Comparison of ENCODE assay signal across 21 cellular contexts in the genomic region with DNA sequence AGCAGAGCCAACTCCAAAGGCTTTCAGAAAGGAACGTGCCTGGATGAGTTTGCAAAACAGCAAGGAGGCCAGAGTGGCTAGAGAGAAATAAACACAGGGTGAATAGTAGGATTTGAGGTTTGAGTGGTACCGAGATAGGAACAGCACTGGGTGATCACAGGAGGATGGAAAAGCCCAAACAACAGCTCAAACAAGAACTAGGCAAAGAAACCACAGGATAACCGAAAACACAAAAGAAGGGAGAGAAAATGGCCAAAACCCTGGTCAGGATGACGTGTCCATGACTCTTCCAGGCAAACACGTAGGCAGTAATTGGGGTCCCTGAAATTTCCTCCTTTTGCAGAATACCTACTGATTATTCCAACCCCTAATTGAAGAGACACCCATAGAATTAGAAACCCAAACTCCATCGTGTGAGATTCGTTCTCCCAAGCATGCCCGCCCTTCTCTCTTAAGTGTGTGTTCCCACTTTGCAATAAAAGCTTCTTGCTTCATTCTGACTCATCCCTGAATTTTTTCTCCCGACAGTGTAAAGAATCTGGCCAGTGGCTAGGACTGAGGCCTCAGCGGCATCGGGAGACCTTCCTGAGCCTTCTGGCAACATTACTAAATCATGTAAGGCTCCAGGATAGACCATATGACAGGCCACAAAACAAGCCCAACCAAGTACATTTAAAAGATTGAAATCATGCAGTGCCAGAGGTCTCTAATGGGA. TPM values are rescaled to one million over a fixed set of nuclear protein-coding genes. Genes with fewer than 3 reads are reported as not detected.
DNase-seq lines count a peak whose midpoint lies in the region; ATAC-seq and TF ChIP-seq lines count a peak whose summit lies in the region.
"Had no signal": no experiment of that assay in that cellular context is flagged by ENCODE, and none has a peak within 500 bp of the region (broad histone marks: within the 10 kb centered on the region; RNA-seq: fewer than 3 reads in every experiment).

No MANE protein-coding gene starts in this region.

- intact Hi-C loops in activated CD4-positive, alpha-beta memory T cell treated with anti-CD3 and anti-CD28 coated beads for 36 hours (cut with micrococcal nuclease), result no loop called here
- intact Hi-C loops in activated CD4-positive, alpha-beta T cell treated with anti-CD3 and anti-CD28 coated beads for 36 hours (cut with DNase I, micrococcal nuclease), result no loop called here

- no peak overlapping the region for H4K12ac ChIP-seq in trophoblast cell (ENCODE audit: low read depth, low read length)

- H3K23ac ChIP-seq in trophoblast cell (ENCODE audit: low read length), result no peak overlapping the region

- no peak for TF ChIP-seq CTCF in astrocyte of the spinal cord (IDR thresholded peaks at IDR 0.05; ENCODE audit: low read depth, low read length)

- no peak overlapping the region for H4K91ac ChIP-seq in trophoblast cell (ENCODE audit: low read depth, low read length)

- no peak overlapping the region for H2BK120ac ChIP-seq in trophoblast cell (ENCODE audit: insufficient read depth, low read length, poor library complexity)

- no peak overlapping the region for H3K14ac ChIP-seq in trophoblast cell (ENCODE audit: low read length)

- H3K79me1 ChIP-seq in trophoblast cell (ENCODE audit: low read length), result no peaks in the 10 kb centered on the region

- DNase-seq in EH (ENCODE audit: low read depth), result peak; percentile 61
- DNase-seq in LHCN-M2 (ENCODE audit: low read depth), result peak; percentile 49
- peak; percentile 23 for DNase-seq in astrocyte of the spinal cord (ENCODE audit: low read depth, low spot score)
- DNase-seq in trophoblast cell, result peak; percentile 18 to 61
- no peak for DNase-seq in activated CD4-positive, alpha-beta memory T cell treated with anti-CD3 and anti-CD28 coated beads for 36 hours
- DNase-seq in stimulated activated CD4-positive, alpha-beta T cell treated with anti-CD3 and anti-CD28 coated beads, Interleukin-2, amount 100 ng/mL, for 24 hours, result no peak
- DNase-seq in activated CD4-positive, alpha-beta T cell treated with anti-CD3 and anti-CD28 coated beads for 36 hours, result no peak
- DNase-seq: C1 segment of cervical spinal cord; endodermal cell; H7; left ventricle myocardium superior; NCI-H1694 treated with DMSO at 0.1 percent for 48 hours; NCI-H446; SJCRH30; stimulated activated CD4-positive, alpha-beta T cell treated with anti-CD3 and anti-CD28 coated beads, Interleukin-2, amount 100 ng/mL, for 48 hours had no signal

- H2BK5ac ChIP-seq in trophoblast cell (ENCODE audit: low read depth, low read length, poor library complexity), result no peak overlapping the region

- no peak overlapping the region for H2AFZ ChIP-seq in trophoblast cell (ENCODE audit: insufficient read depth, low read length, poor library complexity)

- H3K27ac ChIP-seq in trophoblast cell (ENCODE audit: low read depth, low read length), result no peak overlapping the region
- H3K27ac ChIP-seq: gastroesophageal sphincter, SJCRH30 had no signal

- no peak overlapping the region for H3K4me3 Mint-ChIP-seq in activated CD4-positive, alpha-beta memory T cell treated with anti-CD3 and anti-CD28 coated beads for 36 hours
- H3K4me3 Mint-ChIP-seq in activated CD4-positive, alpha-beta T cell treated with anti-CD3 and anti-CD28 coated beads for 36 hours, result no peak overlapping the region
- H3K4me3 Mint-ChIP-seq: activated T-helper 17 cell treated with anti-CD3 and anti-CD28 coated beads, Interleukin-2, amount 50 U/mL, for 72 hours; endodermal cell had no signal

- H3K9me3 ChIP-seq in trophoblast cell (ENCODE audit: insufficient read depth, low read depth, low read length), result no peaks in the 10 kb centered on the region

- H3K9me3 Mint-ChIP-seq in activated CD4-positive, alpha-beta memory T cell treated with anti-CD3 and anti-CD28 coated beads for 36 hours, result no peaks in the 10 kb centered on the region
- no peaks in the 10 kb centered on the region for H3K9me3 Mint-ChIP-seq in activated CD4-positive, alpha-beta T cell treated with anti-CD3 and anti-CD28 coated beads for 36 hours (ENCODE audit: low read depth)
- H3K9me3 Mint-ChIP-seq: activated T-helper 17 cell treated with anti-CD3 and anti-CD28 coated beads, Interleukin-2, amount 50 U/mL, for 72 hours; endodermal cell had no signal

- H3K79me2 ChIP-seq in trophoblast cell (ENCODE audit: control insufficient read depth, insufficient read depth, low read length, poor library complexity), result no peaks in the 10 kb centered on the region

- H3K27me3 Mint-ChIP-seq in activated CD4-positive, alpha-beta memory T cell treated with anti-CD3 and anti-CD28 coated beads for 36 hours, result peaks cover 42% of the 10 kb centered on the region
- H3K27me3 Mint-ChIP-seq in activated CD4-positive, alpha-beta T cell treated with anti-CD3 and anti-CD28 coated beads for 36 hours, result peaks cover 35% of the 10 kb centered on the region

- no peak overlapping the region for H3K4ac ChIP-seq in trophoblast cell (ENCODE audit: low read depth, low read length)

- H3K4me2 ChIP-seq in trophoblast cell (ENCODE audit: low read length), result no peak overlapping the region

- H3K4me1 Mint-ChIP-seq in activated CD4-positive, alpha-beta memory T cell treated with anti-CD3 and anti-CD28 coated beads for 36 hours (ENCODE audit: low read depth), result no peaks in the 10 kb centered on the region
- no peaks in the 10 kb centered on the region for H3K4me1 Mint-ChIP-seq in activated CD4-positive, alpha-beta T cell treated with anti-CD3 and anti-CD28 coated beads for 36 hours
- H3K4me1 Mint-ChIP-seq: activated T-helper 17 cell treated with anti-CD3 and anti-CD28 coated beads, Interleukin-2, amount 50 U/mL, for 72 hours; endodermal cell had no signal

- no peak overlapping the region for H2AK5ac ChIP-seq in trophoblast cell (ENCODE audit: low read length)

- H3K4me3 ChIP-seq in astrocyte of the spinal cord (ENCODE audit: low read depth, low read length) (no peak overlapping the region), trophoblast cell (ENCODE audit: low read depth, low read length) (no peak overlapping the region)
- H3K4me3 ChIP-seq: gastroesophageal sphincter, SJCRH30 had no signal

- no peaks in the 10 kb centered on the region for H3K27me3 ChIP-seq in trophoblast cell (ENCODE audit: insufficient read depth, low read length)
- H3K27me3 ChIP-seq: SJCRH30 had no signal

- no peak overlapping the region for H3K27ac Mint-ChIP-seq in activated CD4-positive, alpha-beta memory T cell treated with anti-CD3 and anti-CD28 coated beads for 36 hours
- H3K27ac Mint-ChIP-seq in activated CD4-positive, alpha-beta T cell treated with anti-CD3 and anti-CD28 coated beads for 36 hours, result no peak overlapping the region
- H3K27ac Mint-ChIP-seq: activated T-helper 17 cell treated with anti-CD3 and anti-CD28 coated beads, Interleukin-2, amount 50 U/mL, for 72 hours; endodermal cell had no signal

- H3K36me3 ChIP-seq in trophoblast cell (ENCODE audit: control insufficient read depth in 1 of 2, insufficient read depth in 2 of 2, low read length in 2 of 2), result no peaks in the 10 kb centered on the region
- H3K36me3 ChIP-seq: gastroesophageal sphincter, SJCRH30 had no signal

- H4K8ac ChIP-seq in trophoblast cell (ENCODE audit: low read depth, low read length), result no peak overlapping the region

- no peaks in the 10 kb centered on the region for H3K36me3 Mint-ChIP-seq in activated CD4-positive, alpha-beta memory T cell treated with anti-CD3 and anti-CD28 coated beads for 36 hours
- no peaks in the 10 kb centered on the region for H3K36me3 Mint-ChIP-seq in activated CD4-positive, alpha-beta T cell treated with anti-CD3 and anti-CD28 coated beads for 36 hours (ENCODE audit: low read depth)

- WGBS in trophoblast cell (ENCODE audit: extremely low coverage, insufficient coverage, insufficient read length), result no CpG with 5 or more reads among the region's 11 CpGs

- ATAC-seq in activated CD4-positive, alpha-beta T cell treated with anti-CD3 and anti-CD28 coated beads for 36 hours, result no peak
- ATAC-seq: activated CD4-positive, CD25-positive, alpha-beta regulatory T cell treated with anti-CD3 and anti-CD28 coated beads, Interleukin-2, amount 50 U/mL, for 24 hours; activated T-helper 17 cell treated with anti-CD3 and anti-CD28 coated beads, Interleukin-2, amount 50 U/mL, for 72 hours; gastroesophageal sphincter; left ventricle myocardium superior had no signal

- POLR2A ChIA-PET in activated CD4-positive, alpha-beta memory T cell treated with anti-CD3 and anti-CD28 coated beads for 36 hours (lab: Charles Lee), result no interaction called here
- POLR2A ChIA-PET in activated CD4-positive, alpha-beta T cell treated with anti-CD3 and anti-CD28 coated beads for 36 hours (lab: Charles Lee), result no interaction called here

- H3K9ac ChIP-seq in trophoblast cell (ENCODE audit: low read length), result no peak overlapping the region

- no peak overlapping the region for H2BK12ac ChIP-seq in trophoblast cell (ENCODE audit: low read length)

- no peaks in the 10 kb centered on the region for H3K4me1 ChIP-seq in trophoblast cell (ENCODE audit: control insufficient read depth in 1 of 2, insufficient read depth in 2 of 2, low read length in 2 of 2)
- H3K4me1 ChIP-seq: gastroesophageal sphincter, SJCRH30 had no signal

- no peak overlapping the region for H3K18ac ChIP-seq in trophoblast cell (ENCODE audit: low read length)

- in situ Hi-C loops in astrocyte of the spinal cord (cut with HindIII; ENCODE audit: low sequenced_read_pairs), result no loop called here

- CTCF ChIA-PET in activated CD4-positive, alpha-beta memory T cell treated with anti-CD3 and anti-CD28 coated beads for 36 hours (lab: Charles Lee), result no interaction called here
- CTCF ChIA-PET in activated CD4-positive, alpha-beta T cell treated with anti-CD3 and anti-CD28 coated beads for 36 hours (lab: Charles Lee), result interaction anchor here (1.2 kb wide), 1 partner anchor 254 kb away, joined by 3 read pairs; no protein-coding TSS in a partner anchor

RNA-seq across cellular contexts. Expression of a gene that starts 11.2 kb away (rescaled TPM):
- not detected in 2 replicates for total RNA-seq in LHCN-M2 (2014; rRNA removed)
- not detected for polyA plus RNA-seq in LHCN-M2 (2012)
- 0.01 TPM in 2 replicates for polyA plus RNA-seq in trophoblast cell (2013)
- not detected for total RNA-seq in activated CD4-positive, alpha-beta memory T cell treated with anti-CD3 and anti-CD28 coated beads for 36 hours
- not detected for total RNA-seq in activated CD4-positive, alpha-beta T cell treated with anti-CD3 and anti-CD28 coated beads for 36 hours
- total RNA-seq: activated T-helper 17 cell treated with anti-CD3 and anti-CD28 coated beads, Interleukin-2, amount 50 U/mL, for 72 hours; HT-29; osteocyte; SJCRH30; T-helper 2 cell treated with Interferon-gamma antibody and Interleukin-4, amounts not matched to agents 100 ng/mL and 5 ng/mL, for 36 hours had no signal

RNA-seq across cellular contexts. Expression of a gene that starts 22.1 kb away (rescaled TPM):
- 6.3 and 7.7 TPM in 2 replicates for total RNA-seq in LHCN-M2 (2014; rRNA removed)
- 3.7 TPM for polyA plus RNA-seq in LHCN-M2 (2012)
- polyA plus RNA-seq in trophoblast cell (2013), result 2.9 and 3.4 TPM in 2 replicates
- 1 to 10 TPM; 5.4 to 5.7 TPM for total RNA-seq in activated CD4-positive, alpha-beta memory T cell treated with anti-CD3 and anti-CD28 coated beads for 36 hours
- 1 to 10 TPM; 5.3 to 5.9 TPM for total RNA-seq in activated CD4-positive, alpha-beta T cell treated with anti-CD3 and anti-CD28 coated beads for 36 hours

Comparison
In these comparisons a context has a peak if more than half of its experiments do, and no peak if none do; other contexts are left out.
1. DNase-seq: peak in EH (single experiment), LHCN-M2 (single experiment), astrocyte of the spinal cord (single experiment) and trophoblast cell (2 of 2); none in activated CD4-positive, alpha-beta memory T cell treated with anti-CD3 and anti-CD28 coated beads for 36 hours (single experiment), stimulated activated CD4-positive, alpha-beta T cell treated with anti-CD3 and anti-CD28 coated beads, Interleukin-2, amount 100 ng/mL, for 24 hours (0 of 2) and activated CD4-positive, alpha-beta T cell treated with anti-CD3 and anti-CD28 coated beads for 36 hours (single experiment).